ENCODE assay signal across 8 cellular contexts in genomic region chr1:181091322-181092040, GRCh38. TPM values are rescaled to one million over a fixed set of nuclear protein-coding genes. Genes with fewer than 3 reads are reported as not detected.
DNase-seq lines count a peak whose midpoint lies in the region; ATAC-seq and TF ChIP-seq lines count a peak whose summit lies in the region.

No MANE protein-coding gene starts in this region.

- POLR2A ChIA-PET in OCI-LY7 (lab: Charles Lee): interaction anchor here (0.6 to 1.9 kb wide), 9 partner anchors 8 to 70 kb away, joined by 3 to 13 read pairs (median 3); no protein-coding TSS in a partner anchor

- H3K9ac ChIP-seq in DND-41 (ENCODE audit: low read depth, low read length): peak overlapping the region; percentile 95; the same call in 1 of the 2 replicates

- H3K4me3 Mint-ChIP-seq in effector memory CD8-positive, alpha-beta T cell: peak overlapping the region; percentile 92 to 97

- no peaks in the 10 kb centered on the region for H3K9me3 Mint-ChIP-seq in effector memory CD8-positive, alpha-beta T cell

- no peak for TF ChIP-seq POLR2A in ovary (IDR thresholded peaks at IDR 0.05)

- intact Hi-C loops in OCI-LY7 (cut with micrococcal nuclease; ENCODE audit: unreplicated experiment): no loop called here
- intact Hi-C loops in ovary (cut with DNase I): no loop called here

- 87 to 91% (median 89%) methylated on average over 8 of the region's 8 CpGs for WGBS in ovary, 3 donors

- H3K4me2 ChIP-seq in DND-41 (ENCODE audit: insufficient read depth, low read length) (peak overlapping the region; percentile 89), OCI-LY7 (ENCODE audit: low read length) (peak overlapping the region; percentile 97)

- peaks cover 45% of the 10 kb centered on the region for H3K36me3 Mint-ChIP-seq in effector memory CD8-positive, alpha-beta T cell (ENCODE audit: insufficient read depth)

- H3K79me2 ChIP-seq in DND-41 (ENCODE audit: insufficient read depth, low read length) (peaks cover 52% of the 10 kb centered on the region), OCI-LY7 (ENCODE audit: insufficient read depth, low read depth, low read length) (peaks cover 23% of the 10 kb centered on the region; the same call in 1 of the 2 replicates)

- H4K20me1 ChIP-seq in DND-41 (ENCODE audit: insufficient read depth, low read length) (peaks cover 44% of the 10 kb centered on the region), OCI-LY7 (ENCODE audit: insufficient read depth, low read length) (peaks cover 24% of the 10 kb centered on the region)

- no peak overlapping the region for H2AFZ ChIP-seq in DND-41 (ENCODE audit: low read depth, low read length)
- H2AFZ ChIP-seq in OCI-LY7 (ENCODE audit: low read length): no peak overlapping the region

- DNase-seq in DND-41: no peak
- no peak for DNase-seq in OCI-LY7 (ENCODE audit: low spot score)
- no peak for DNase-seq in effector memory CD8-positive, alpha-beta T cell
- no peak for DNase-seq in ovary
- DNase-seq in NCI-H524 (lab: John Stamatoyannopoulos, UW): no peak
- DNase-seq in NCI-H1105 treated with DMSO at 0.1 percent for 48 hours (lab: John Stamatoyannopoulos, UW): no peak

- peaks cover 36 to 47% of the 10 kb centered on the region in 2 donors for H3K4me1 Mint-ChIP-seq in effector memory CD8-positive, alpha-beta T cell (ENCODE audit: low read depth in 2 of 2)

- no peaks in the 10 kb centered on the region for H3K27me3 ChIP-seq in DND-41 (ENCODE audit: insufficient read depth, low read length, poor library complexity)
- no peaks in the 10 kb centered on the region for H3K27me3 ChIP-seq in ovary

- no peak for TF ChIP-seq CTCF in DND-41 (IDR thresholded peaks at IDR 0.05; ENCODE audit: borderline replicate concordance, extremely low read depth, low read length, poor library complexity, severe bottlenecking)
- TF ChIP-seq CTCF in OCI-LY7 (conservative IDR thresholded peaks at IDR 0.05; ENCODE audit: low read length): no peak
- TF ChIP-seq CTCF in ovary (IDR thresholded peaks at IDR 0.05): no peak

- peaks cover 50% of the 10 kb centered on the region for H3K4me1 ChIP-seq in DND-41 (ENCODE audit: insufficient read depth, low read length)
- peaks cover 27% of the 10 kb centered on the region for H3K4me1 ChIP-seq in OCI-LY7 (ENCODE audit: insufficient read depth, low read length, poor library complexity, severe bottlenecking)
- H3K4me1 ChIP-seq in ovary (ENCODE audit: insufficient read depth): peaks cover 5% of the 10 kb centered on the region

- peak overlapping the region; percentile 99 to 100 for H3K27ac Mint-ChIP-seq in effector memory CD8-positive, alpha-beta T cell

- no peaks in the 10 kb centered on the region for H3K9me2 ChIP-seq in OCI-LY7 (ENCODE audit: insufficient read depth, low read length)

- no peaks in the 10 kb centered on the region for H3K27me3 Mint-ChIP-seq in effector memory CD8-positive, alpha-beta T cell

- ATAC-seq in DND-41 (ENCODE audit: insufficient read depth, low read depth) (no peak), HG03280 (IDR thresholded peaks at IDR 0.05; ENCODE audit: unreplicated experiment) (no peak), HG03108 (IDR thresholded peaks at IDR 0.05; ENCODE audit: unreplicated experiment) (no peak)
- no peak for ATAC-seq in effector memory CD8-positive, alpha-beta T cell (replicated peaks)

- CTCF ChIA-PET in OCI-LY7 (lab: Charles Lee; ENCODE audit: unreplicated experiment): interaction anchor here (1.0 to 1.6 kb wide), 2 partner anchors 12 to 14 kb away, joined by 3 to 7 read pairs; no protein-coding TSS in a partner anchor

- H3K27ac ChIP-seq in DND-41 (ENCODE audit: low read length): peak overlapping the region; percentile 87; the same call in 1 of the 2 replicates
- H3K27ac ChIP-seq in OCI-LY7 (ENCODE audit: low read depth, low read length, poor library complexity, severe bottlenecking): no peak overlapping the region
- no peak overlapping the region for H3K27ac ChIP-seq in ovary

- no peaks in the 10 kb centered on the region for H3K9me3 ChIP-seq in DND-41 (ENCODE audit: insufficient read depth, low read length, severe bottlenecking)
- no peaks in the 10 kb centered on the region for H3K9me3 ChIP-seq in OCI-LY7 (ENCODE audit: low read length)
- H3K9me3 ChIP-seq in ovary: no peaks in the 10 kb centered on the region

- BruUV-seq in OCI-LY7 (replicated peaks; lab: Mats Ljungman, UMichigan): no TSS peak

- no peak for TF ChIP-seq EP300 in ovary (IDR thresholded peaks at IDR 0.05)

- peaks cover 39% of the 10 kb centered on the region for H3K36me3 ChIP-seq in DND-41 (ENCODE audit: insufficient read depth, low read length)
- peaks cover 4% of the 10 kb centered on the region; the same call in 1 of the 2 replicates for H3K36me3 ChIP-seq in OCI-LY7 (ENCODE audit: insufficient read depth, low read length)
- H3K36me3 ChIP-seq in ovary: no peaks in the 10 kb centered on the region

- H3K4me3 ChIP-seq in DND-41 (ENCODE audit: low read depth in 1 of 2, low read length in 2 of 2) (peak overlapping the region; percentile 93 to 95; a peak in 3 of 4 replicates), OCI-LY7 (ENCODE audit: low read depth, low read length, poor library complexity, severe bottlenecking) (peak overlapping the region; percentile 81), ovary (peak overlapping the region; percentile 74)

RNA-seq across cellular contexts. Expression of gene IER5, which starts 3.0 kb away (rescaled TPM):
- 14.3 and 18.3 TPM in 2 replicates for total RNA-seq in OCI-LY7 (2014; rRNA removed; shearing (Covaris generic))
- 7.2 and 8.2 TPM in 2 replicates for total RNA-seq in OCI-LY7 (2022)
- total RNA-seq in ovary: 10 to 100 TPM in 1 of 7 donors, 1 to 10 TPM in 6; 2.7 to 43.4 (median 6.8) TPM
- 1 to 10 TPM; 2.5 to 5.7 TPM for polyA plus RNA-seq in ovary

RNA-seq across cellular contexts. Expression of gene MR1, which starts 57.7 kb away (rescaled TPM):
- total RNA-seq in OCI-LY7 (2014; rRNA removed; shearing (Covaris generic)): 5.9 and 7.9 TPM in 2 replicates
- total RNA-seq in OCI-LY7 (2022) (15.8 and 18.3 TPM in 2 replicates), ovary (10 to 100 TPM in 6 of 7 donors, 1 to 10 TPM in 1; 7.4 to 21.5 (median 15.5) TPM)
- 10 to 100 TPM in 1 of 2 donors, 1 to 10 TPM in 1; 6.9 to 53.6 TPM for polyA plus RNA-seq in ovary
